In genomic region chr15:65068436-65068835, GRCh38 we compare ENCODE assay signal across 11 cellular contexts. TPM values are rescaled to one million over a fixed set of nuclear protein-coding genes. Genes with fewer than 3 reads are reported as not detected.
DNase-seq lines count a peak whose midpoint lies in the region; ATAC-seq and TF ChIP-seq lines count a peak whose summit lies in the region.
"Had no signal": no experiment of that assay in that cellular context is flagged by ENCODE, and none has a peak within 500 bp of the region (broad histone marks: within the 10 kb centered on the region; RNA-seq: fewer than 3 reads in every experiment).

No MANE protein-coding gene starts in this region.

- H3K36me3 ChIP-seq in heart left ventricle (peaks cover 0 to 4% (median 0%) of the 10 kb centered on the region in 9 donors), esophagus (ENCODE audit: control insufficient read depth in 2 of 2, insufficient read depth in 2 of 2, low read length in 1 of 2) (no peaks in the 10 kb centered on the region), upper lobe of right lung (no peaks in the 10 kb centered on the region)

- H3K27ac ChIP-seq in heart left ventricle (peak overlapping the region; percentile 59 to 93 (median 81)), esophagus (ENCODE audit: low read depth in 2 of 2, low read length in 1 of 2) (peak overlapping the region; percentile 80 to 90), upper lobe of right lung (peak overlapping the region; percentile 83)

- H3K4me3 Mint-ChIP-seq in neural crest cell, result peak overlapping the region; percentile 78

- DNase-seq in heart left ventricle, result no peak
- DNase-seq in Right ventricle myocardium superior, result no peak
- DNase-seq in neural crest cell (ENCODE audit: low read depth, low spot score), result no peak
- no peak for DNase-seq in upper lobe of right lung
- no peak for DNase-seq in NCI-H2196 (lab: John Stamatoyannopoulos, UW; ENCODE audit: unreplicated experiment)
- DNase-seq in GF-D8 (lab: John Stamatoyannopoulos, UW), result no peak
- DNase-seq: AML-193, NCI-H2227 treated with DMSO at 0.1 percent for 48 hours had no signal

- ATAC-seq in heart left ventricle (no peak), Right ventricle myocardium superior (ENCODE audit: poor library complexity) (no peak), upper lobe of right lung (no peak), HG02970 (IDR thresholded peaks at IDR 0.05; ENCODE audit: low FRiP score, unreplicated experiment) (no peak)

- peaks cover 35% of the 10 kb centered on the region for H3K27me3 Mint-ChIP-seq in neural crest cell (ENCODE audit: low read depth)

- no peaks in the 10 kb centered on the region for H3K9me3 ChIP-seq in heart left ventricle
- no peaks in the 10 kb centered on the region for H3K9me3 ChIP-seq in esophagus (ENCODE audit: control insufficient read depth in 2 of 2, insufficient read depth in 1 of 2, low read depth in 1 of 2, low read length in 1 of 2)
- H3K9me3 ChIP-seq in upper lobe of right lung, result no peaks in the 10 kb centered on the region

- no peak for TF ChIP-seq POLR2A in heart left ventricle (IDR thresholded peaks at IDR 0.05)

- intact Hi-C loops in heart left ventricle (cut with DNase I) (no loop called here), Right ventricle myocardium superior (cut with DNase I) (no loop called here), upper lobe of right lung (cut with DNase I) (no loop called here)

- TF ChIP-seq CTCF in heart left ventricle (IDR thresholded peaks at IDR 0.05) (no peak), neural crest cell (conservative IDR thresholded peaks at IDR 0.05) (no peak), upper lobe of right lung (IDR thresholded peaks at IDR 0.05) (no peak)

- H3K4me3 ChIP-seq in heart left ventricle, result peak overlapping the region in 9 of 12 donors; percentile 49 to 79 (median 60)
- peak overlapping the region in 1 of 2 donors; percentile 62 for H3K4me3 ChIP-seq in esophagus (ENCODE audit: low read depth in 1 of 2, low read length in 2 of 2)
- H3K4me3 ChIP-seq in upper lobe of right lung, result peak overlapping the region; percentile 49

- H3K4me1 ChIP-seq in heart left ventricle (peaks cover 18 to 79% (median 47%) of the 10 kb centered on the region in 12 donors), esophagus (ENCODE audit: control insufficient read depth in 2 of 2, insufficient read depth in 2 of 2, low read length in 1 of 2) (peaks cover 5 to 17% of the 10 kb centered on the region in 2 donors), upper lobe of right lung (peaks cover 17% of the 10 kb centered on the region)

- H3K27me3 ChIP-seq in heart left ventricle (peaks cover 0 to 23% (median 0%) of the 10 kb centered on the region in 9 donors), esophagus (ENCODE audit: control insufficient read depth in 1 of 2, insufficient read depth in 2 of 2, low read length in 2 of 2) (no peaks in the 10 kb centered on the region), upper lobe of right lung (peaks cover 19% of the 10 kb centered on the region)

- H3K4me1 Mint-ChIP-seq in neural crest cell, result peaks cover 27% of the 10 kb centered on the region

- 65 to 84% (median 72%) methylated on average over 4 of the region's 4 CpGs for WGBS in heart left ventricle, 4 donors
- 73 to 78% methylated on average over 4 of the region's 4 CpGs for WGBS in esophagus, 2 donors

- H3K27ac Mint-ChIP-seq in neural crest cell (ENCODE audit: unreplicated experiment), result no peak overlapping the region

- H3K36me3 Mint-ChIP-seq in neural crest cell (ENCODE audit: low read depth), result no peaks in the 10 kb centered on the region

- no peaks in the 10 kb centered on the region for H3K9me3 Mint-ChIP-seq in neural crest cell

RNA-seq across cellular contexts. Expression of gene RASL12, which starts 0.6 kb away (rescaled TPM):
- total RNA-seq in heart left ventricle, result 10 to 100 TPM in 7 of 9 donors, 1 to 10 TPM in 2; 8.3 to 35.0 (median 12.2) TPM
- 10 to 100 TPM; 13.3 to 13.7 TPM for polyA plus RNA-seq in heart left ventricle
- 19.7 TPM for total RNA-seq in Right ventricle myocardium superior
- polyA plus RNA-seq in esophagus, result 10 to 100 TPM in 1 of 2 donors, 1 to 10 TPM in 1; 2.6 to 10.9 TPM
- 1.5 and 1.8 TPM in 2 replicates for total RNA-seq in neural crest cell
- 20.2 TPM for total RNA-seq in upper lobe of right lung

RNA-seq across cellular contexts. Expression of gene KBTBD13, which starts 8.1 kb away (rescaled TPM):
- total RNA-seq in heart left ventricle (10 to 100 TPM in 1 of 9 donors, 1 to 10 TPM in 8; 3.2 to 11.8 (median 4.2) TPM), Right ventricle myocardium superior (9.4 TPM), neural crest cell (not detected in 2 replicates), upper lobe of right lung (not detected)
- polyA plus RNA-seq in heart left ventricle (1 to 10 TPM in 1 of 2 donors, under 1 TPM in 1; 0.78 to 9.0 TPM), esophagus (not detected)
- total RNA-seq: liver had no signal
- polyA plus RNA-seq: liver had no signal

RNA-seq across cellular contexts. Expression of gene SLC51B, which starts 23.2 kb away (rescaled TPM):
- not detected for total RNA-seq in heart left ventricle
- under 1 TPM in 1 of 2 donors, not detected in 1; 0.08 TPM for polyA plus RNA-seq in heart left ventricle
- total RNA-seq in Right ventricle myocardium superior, result not detected
- polyA plus RNA-seq in esophagus, result under 1 TPM; 0.08 to 0.12 TPM
- not detected in 2 replicates for total RNA-seq in neural crest cell
- 3.8 TPM for total RNA-seq in upper lobe of right lung

RNA-seq across cellular contexts. Expression of gene MTFMT, which starts 39.0 kb away (rescaled TPM):
- total RNA-seq in heart left ventricle (10 to 100 TPM; 14.3 to 41.0 (median 20.5) TPM), Right ventricle myocardium superior (17.3 TPM), neural crest cell (18.8 and 20.5 TPM in 2 replicates), upper lobe of right lung (13.7 TPM)
- polyA plus RNA-seq in heart left ventricle (10 to 100 TPM in 1 of 2 donors, 1 to 10 TPM in 1; 6.0 to 14.4 TPM), esophagus (1 to 10 TPM; 3.1 to 6.9 TPM)

RNA-seq across cellular contexts. Expression of gene UBAP1L, which starts 46.6 kb away (rescaled TPM):
- total RNA-seq in heart left ventricle, result 1 to 10 TPM in 7 of 9 donors, under 1 TPM in 2; 0.93 to 2.2 (median 1.3) TPM
- 1 to 10 TPM in 1 of 2 donors, under 1 TPM in 1; 0.51 to 1.8 TPM for polyA plus RNA-seq in heart left ventricle
- 1.6 TPM for total RNA-seq in Right ventricle myocardium superior
- polyA plus RNA-seq in esophagus, result 1 to 10 TPM in 1 of 2 donors, under 1 TPM in 1; 0.89 to 5.7 TPM
- total RNA-seq in neural crest cell, result 3.6 and 4.5 TPM in 2 replicates
- total RNA-seq in upper lobe of right lung, result 4.9 TPM
